ENCODE assay signal across 8 cellular contexts in the genomic region with DNA sequence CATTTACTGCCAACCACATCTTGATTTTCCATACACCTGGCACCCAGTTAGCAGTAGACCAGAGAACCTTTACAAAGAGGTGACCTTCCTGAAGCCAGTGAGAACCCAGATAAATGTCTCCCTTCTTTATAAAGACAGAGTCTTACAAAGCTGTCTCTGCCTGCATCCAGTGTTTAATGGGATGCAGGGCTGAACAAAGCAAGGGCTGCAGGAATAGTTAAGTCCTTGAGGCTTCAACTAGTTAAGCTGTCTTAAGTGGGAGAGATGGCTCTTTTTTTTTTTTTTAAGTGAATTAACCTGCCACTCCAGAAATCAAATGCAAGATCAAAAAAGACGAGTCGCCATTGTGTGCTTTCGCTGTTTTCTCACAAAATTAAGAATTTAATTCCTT. TPM values are rescaled to one million over a fixed set of nuclear protein-coding genes. Genes with fewer than 3 reads are reported as not detected.
DNase-seq lines count a peak whose midpoint lies in the region; ATAC-seq, FAIRE-seq and TF ChIP-seq lines count a peak whose summit lies in the region.

No MANE protein-coding gene starts in this region.

- peak overlapping the region; percentile 94 for H3K4me2 ChIP-seq in DND-41 (ENCODE audit: insufficient read depth, low read length)

- peak overlapping the region; percentile 82 to 84; a peak in 3 of 4 replicates for H3K4me3 ChIP-seq in DND-41 (ENCODE audit: low read depth in 1 of 2, low read length in 2 of 2)
- peak overlapping the region in 2 of 4 donors; percentile 83 to 84 for H3K4me3 ChIP-seq in Peyer's patch
- peak overlapping the region; percentile 79 for H3K4me3 ChIP-seq in epithelial cell of esophagus (ENCODE audit: low read length)

- H3K27ac ChIP-seq in DND-41 (ENCODE audit: low read length) (peak overlapping the region; percentile 80; the same call in 1 of the 2 replicates), Peyer's patch (peak overlapping the region in 3 of 4 donors; percentile 96)

- no peaks in the 10 kb centered on the region for H3K9me3 Mint-ChIP-seq in progenitor cell of endocrine pancreas (ENCODE audit: low read depth)

- H3K27ac Mint-ChIP-seq in progenitor cell of endocrine pancreas, result peak overlapping the region; percentile 100

- H4K20me1 ChIP-seq in DND-41 (ENCODE audit: insufficient read depth, low read length), result peaks cover 29% of the 10 kb centered on the region; the same call in 1 of the 2 replicates

- no peak for TF ChIP-seq CTCF in DND-41 (IDR thresholded peaks at IDR 0.05; ENCODE audit: borderline replicate concordance, extremely low read depth, low read length, poor library complexity, severe bottlenecking)
- TF ChIP-seq CTCF in Peyer's patch (IDR thresholded peaks at IDR 0.05), result no peak
- no peak for TF ChIP-seq CTCF in epithelial cell of esophagus (IDR thresholded peaks at IDR 0.05; ENCODE audit: insufficient read depth, low read depth, low read length, missing control alignments)
- TF ChIP-seq CTCF in progenitor cell of endocrine pancreas (IDR thresholded peaks at IDR 0.05; ENCODE audit: unreplicated experiment), result no peak

- no peak for DNase-seq in DND-41
- DNase-seq in Peyer's patch, result no peak
- DNase-seq in epithelial cell of esophagus (ENCODE audit: low read depth), result no peak
- DNase-seq in progenitor cell of endocrine pancreas (ENCODE audit: low spot score, unreplicated experiment), result no peak
- DNase-seq in NCI-H526 (lab: John Stamatoyannopoulos, UW), result no peak
- no peak for DNase-seq in GM12892 (ENCODE audit: insufficient read length)

- TF ChIP-seq POLR2A in Peyer's patch (IDR thresholded peaks at IDR 0.05) (no peak), GM12892 (IDR thresholded peaks at IDR 0.05; ENCODE audit: low read depth, low read length) (no peak)

- H3K27me3 ChIP-seq in DND-41 (ENCODE audit: insufficient read depth, low read length, poor library complexity), result no peaks in the 10 kb centered on the region
- H3K27me3 ChIP-seq in Peyer's patch, result no peaks in the 10 kb centered on the region

- H3K36me3 ChIP-seq in DND-41 (ENCODE audit: insufficient read depth, low read length) (0 out of 2 replicates have a peak, but pooled peaks cover 12% of the 10 kb centered on the region), Peyer's patch (peaks cover 0 to 7% (median 0%) of the 10 kb centered on the region in 3 donors)

- H3K27me3 Mint-ChIP-seq in progenitor cell of endocrine pancreas, result peaks cover 4% of the 10 kb centered on the region

- H3K79me2 ChIP-seq in DND-41 (ENCODE audit: insufficient read depth, low read length), result peaks cover 63% of the 10 kb centered on the region

- H3K4me1 Mint-ChIP-seq in progenitor cell of endocrine pancreas (ENCODE audit: low read depth), result peaks cover 47% of the 10 kb centered on the region

- no peak for ATAC-seq in DND-41 (ENCODE audit: insufficient read depth, low read depth)
- ATAC-seq in HG03378 (IDR thresholded peaks at IDR 0.05; ENCODE audit: unreplicated experiment), result no peak
- ATAC-seq in HG03045 (IDR thresholded peaks at IDR 0.05; ENCODE audit: unreplicated experiment), result no peak

- FAIRE-seq in GM12892 (lab: Jason Lieb, UNC), result no peak

- peak overlapping the region; percentile 95 for H3K4me3 Mint-ChIP-seq in progenitor cell of endocrine pancreas (ENCODE audit: low read depth)

- H3K9me3 ChIP-seq in DND-41 (ENCODE audit: insufficient read depth, low read length, severe bottlenecking), result no peaks in the 10 kb centered on the region
- H3K9me3 ChIP-seq in Peyer's patch, result no peaks in the 10 kb centered on the region

- H3K4me1 ChIP-seq in DND-41 (ENCODE audit: insufficient read depth, low read length) (peaks cover 38% of the 10 kb centered on the region), Peyer's patch (peaks cover 0 to 51% (median 10%) of the 10 kb centered on the region in 4 donors)

- peaks cover 13% of the 10 kb centered on the region for H3K36me3 Mint-ChIP-seq in progenitor cell of endocrine pancreas (ENCODE audit: insufficient read depth)

- peak overlapping the region; percentile 83 for H3K9ac ChIP-seq in DND-41 (ENCODE audit: low read depth, low read length)

- no peak overlapping the region for H2AFZ ChIP-seq in DND-41 (ENCODE audit: low read depth, low read length)

RNA-seq across cellular contexts. Expression of gene AHCYL1, which starts 1.5 kb away (rescaled TPM):
- total RNA-seq in Peyer's patch, result 10 to 100 TPM; 51.2 to 96.4 (median 80.9) TPM
- total RNA-seq in progenitor cell of endocrine pancreas, result 90.2 and 101 TPM in 2 replicates
- 45.0 TPM for polyA plus RNA-seq in GM12892 (2012; ENCODE audit: missing spikeins)

RNA-seq across cellular contexts. Expression of gene STRIP1, which starts 48.4 kb away (rescaled TPM):
- total RNA-seq in Peyer's patch (100 to 1,000 TPM in 2 of 4 donors, 10 to 100 TPM in 2; 25.6 to 117 (median 95.1) TPM), progenitor cell of endocrine pancreas (79.1 and 86.4 TPM in 2 replicates)
- 13.9 TPM for polyA plus RNA-seq in GM12892 (2012; ENCODE audit: missing spikeins)
